20 cellular contexts compared by ENCODE assay signal in the genomic region with DNA sequence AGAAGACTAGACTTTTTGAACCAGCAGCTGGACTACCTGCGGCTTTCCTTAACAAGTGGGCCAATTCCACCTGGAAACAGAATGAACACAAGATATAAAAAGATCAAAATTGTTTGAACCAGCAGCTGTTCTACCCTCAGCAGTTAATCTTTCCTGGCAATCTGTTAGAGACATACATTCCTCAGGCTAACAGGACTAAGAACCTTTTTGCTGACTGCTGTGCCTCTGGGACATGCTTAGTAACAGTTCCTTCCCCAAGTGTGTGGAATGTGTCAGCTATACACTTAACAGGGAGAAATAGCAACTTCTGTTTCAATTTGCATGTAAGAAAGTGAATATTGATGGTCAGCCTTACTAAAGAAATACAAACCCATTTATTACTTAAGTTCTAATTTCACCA.
"Had no signal": no experiment of that assay in that cellular context is flagged by ENCODE, and none has a peak within 500 bp of the region (broad histone marks: within the 10 kb centered on the region; RNA-seq: fewer than 3 reads in every experiment).

No MANE protein-coding gene starts in this region.

- H3K9me3 ChIP-seq: right lobe of liver, tibial nerve, uterus had no signal

- FAIRE-seq: keratinocyte, small intestine had no signal

- H3K27me3 Mint-ChIP-seq: activated CD4-positive, alpha-beta T cell treated with anti-CD3 and anti-CD28 coated beads for 36 hours; activated naive CD8-positive, alpha-beta T cell treated with anti-CD3 and anti-CD28 coated beads for 36 hours; stimulated activated naive CD8-positive, alpha-beta T cell treated with anti-CD3 and anti-CD28 coated beads, Interleukin-15, Interleukin-2, amounts not matched to agents 100 ng/mL and 50 ng/mL, for 24 hours had no signal

- H3K79me2 ChIP-seq: hepatocyte had no signal

- H3K4me1 ChIP-seq: right lobe of liver, uterus had no signal

- DNase-seq: activated CD4-positive, alpha-beta T cell treated with anti-CD3 and anti-CD28 coated beads for 36 hours; activated CD4-positive, alpha-beta T cell treated with anti-CD3 and anti-CD28 coated beads, Interleukin-2, amount 50 U/mL, for 48 hours; activated naive CD8-positive, alpha-beta T cell treated with anti-CD3 and anti-CD28 coated beads for 36 hours; activated T-cell treated with anti-CD3 and anti-CD28 coated beads for 4 hours; amniotic stem cell; dermis blood vessel endothelial cell; right lobe of liver; small intestine; stimulated activated CD4-positive, alpha-beta T cell treated with anti-CD3 and anti-CD28 coated beads, Interleukin-15, amount 100 ng/mL, for 24 hours; stimulated activated CD4-positive, alpha-beta T cell treated with anti-CD3 and anti-CD28 coated beads, Interleukin-2, amount 100 ng/mL, for 48 hours; T-helper 2 cell; uterus had no signal

- H3K4me3 Mint-ChIP-seq: activated CD4-positive, alpha-beta T cell treated with anti-CD3 and anti-CD28 coated beads for 36 hours; activated naive CD8-positive, alpha-beta T cell treated with anti-CD3 and anti-CD28 coated beads for 36 hours; neural crest cell; stimulated activated naive CD8-positive, alpha-beta T cell treated with anti-CD3 and anti-CD28 coated beads, Interleukin-15, Interleukin-2, amounts not matched to agents 100 ng/mL and 50 ng/mL, for 24 hours had no signal

- H3K4me2 ChIP-seq: hepatocyte had no signal

- H3K36me3 Mint-ChIP-seq: activated naive CD8-positive, alpha-beta T cell treated with anti-CD3 and anti-CD28 coated beads for 36 hours had no signal

- H2AFZ ChIP-seq: hepatocyte had no signal

- H3K4me1 Mint-ChIP-seq: activated CD4-positive, alpha-beta T cell treated with anti-CD3 and anti-CD28 coated beads for 36 hours; activated naive CD8-positive, alpha-beta T cell treated with anti-CD3 and anti-CD28 coated beads for 36 hours had no signal

- H3K36me3 ChIP-seq: cardiac muscle cell, right lobe of liver, tibial nerve, uterus had no signal

- H3K27ac ChIP-seq: cardiac muscle cell, hepatocyte, right lobe of liver, tibial nerve, uterus had no signal

- H3K27me3 ChIP-seq: cardiac muscle cell, hepatocyte, right lobe of liver, tibial nerve, uterus had no signal

- ATAC-seq: activated CD4-positive, alpha-beta T cell treated with anti-CD3 and anti-CD28 coated beads for 36 hours; left lobe of liver; right lobe of liver had no signal

- H3K27ac Mint-ChIP-seq: activated CD4-positive, alpha-beta T cell treated with anti-CD3 and anti-CD28 coated beads for 36 hours; activated naive CD8-positive, alpha-beta T cell treated with anti-CD3 and anti-CD28 coated beads for 36 hours; stimulated activated naive CD8-positive, alpha-beta T cell treated with anti-CD3 and anti-CD28 coated beads, Interleukin-15, Interleukin-2, amounts not matched to agents 100 ng/mL and 50 ng/mL, for 24 hours had no signal

- H3K4me3 ChIP-seq: cardiac muscle cell, hepatocyte, lung, right lobe of liver, tibial nerve, uterus had no signal
